In the genomic region with DNA sequence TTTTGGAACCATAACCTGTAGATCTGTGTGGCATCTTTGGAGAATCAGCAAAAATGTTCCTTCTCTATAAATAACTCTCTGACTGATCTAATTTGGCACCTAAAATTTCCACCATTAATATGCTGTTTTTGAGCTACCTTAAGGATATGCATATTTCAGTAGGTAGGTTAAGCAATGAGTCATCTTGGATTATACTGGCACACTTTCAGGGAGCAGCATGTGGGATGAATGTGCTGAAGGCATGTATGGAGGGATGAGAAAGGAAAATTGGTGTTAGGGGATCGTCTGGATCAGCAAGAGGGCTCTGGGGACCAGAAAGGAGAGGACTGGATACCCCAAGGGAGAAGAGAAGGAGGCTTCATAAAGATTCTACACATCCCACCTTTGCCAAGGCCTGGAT, we compare ENCODE assay signal across 16 cellular contexts. TPM values are rescaled to one million over a fixed set of nuclear protein-coding genes. Genes with fewer than 3 reads are reported as not detected.
"Had no signal": no experiment of that assay in that cellular context is flagged by ENCODE, and none has a peak within 500 bp of the region (broad histone marks: within the 10 kb centered on the region; RNA-seq: fewer than 3 reads in every experiment).

No MANE protein-coding gene starts in this region.

- H3K27ac ChIP-seq: cardiac muscle cell, neutrophil, tibial artery had no signal

- H3K36me3 ChIP-seq: cardiac muscle cell, neutrophil, tibial artery had no signal

- H3K27me3 ChIP-seq: cardiac muscle cell had no signal

- H3K4me3 ChIP-seq: cardiac muscle cell, tibial artery had no signal

- DNase-seq: activated CD4-positive, alpha-beta T cell treated with anti-CD3 and anti-CD28 coated beads, Interleukin-2, amount 10 ng/mL, durations not matched to agents 24 days and 14 days; activated CD4-positive, CD25-positive, alpha-beta regulatory T cell; activated CD8-positive, alpha-beta memory T cell treated with anti-CD3 and anti-CD28 coated beads, Interleukin-2, amount 50 U/mL, for 48 hours; activated gamma-delta T cell treated with Interleukin-2 at 50 U/mL for 16 hours; activated naive CD8-positive, alpha-beta T cell treated with anti-CD3 and anti-CD28 coated beads for 36 hours; activated T-cell treated with anti-CD3 and anti-CD28 coated beads, Interleukin-2, amount 50 U/mL, for 72 hours; hypothalamus; kidney glomerular epithelial cell; natural killer cell; stimulated activated CD4-positive, alpha-beta T cell treated with anti-CD3 and anti-CD28 coated beads, Interleukin-2, amount 100 ng/mL, for 48 hours; tibial artery had no signal

- FAIRE-seq: colon, urothelium cell line had no signal

RNA-seq across cellular contexts. Expression of a gene that starts 44.6 kb away (rescaled TPM):
- total RNA-seq: activated CD4-positive, alpha-beta T cell treated with anti-CD3 and anti-CD28 coated beads, Interleukin-2, amount 10 ng/mL, durations not matched to agents 24 days and 14 days; activated naive CD8-positive, alpha-beta T cell treated with anti-CD3 and anti-CD28 coated beads for 36 hours; activated T-cell treated with anti-CD3 and anti-CD28 coated beads, Interleukin-2, amount 50 U/mL, for 72 hours; cardiac muscle cell; glomerular endothelial cell; natural killer cell had no signal
